29 cellular contexts compared by ENCODE assay signal in genomic region chr1:244660595-244660994, GRCh38.
"Had no signal": no experiment of that assay in that cellular context is flagged by ENCODE, and none has a peak within 500 bp of the region (broad histone marks: within the 10 kb centered on the region; RNA-seq: fewer than 3 reads in every experiment).

No MANE protein-coding gene starts in this region.

- H3K27ac ChIP-seq: ascending aorta, cardiac muscle cell, VCaP had no signal

- H3K36me3 ChIP-seq: cardiac muscle cell had no signal

- H3K9me3 ChIP-seq: ascending aorta had no signal

- FAIRE-seq: bronchial epithelial cell had no signal

- DNase-seq: activated B cell treated with CpG ODN at 0.5 μM for 24 hours; activated CD4-positive, alpha-beta memory T cell treated with anti-CD3 and anti-CD28 coated beads, Interleukin-2, amount 10 ng/mL, durations not matched to agents 7 days and 5 days; activated CD4-positive, alpha-beta T cell treated with anti-CD3 and anti-CD28 coated beads for 4 hours; activated CD4-positive, alpha-beta T cell treated with anti-CD3 and anti-CD28 coated beads, Interleukin-2, amount 10 ng/mL, durations not matched to agents 7 days and 5 days; activated CD4-positive, alpha-beta T cell treated with anti-CD3 and anti-CD28 coated beads, Interleukin-2, amount 50 U/mL, for 48 hours; activated CD4-positive, CD25-positive, alpha-beta regulatory T cell treated with anti-CD3 and anti-CD28 coated beads, Interleukin-2, amount 50 U/mL, for 72 hours; activated CD8-positive, alpha-beta memory T cell treated with anti-CD3 and anti-CD28 coated beads for 24 hours; activated CD8-positive, alpha-beta memory T cell treated with anti-CD3 and anti-CD28 coated beads, Interleukin-2, amount 10 ng/mL, durations not matched to agents 7 days and 5 days; activated CD8-positive, alpha-beta memory T cell treated with anti-CD3 and anti-CD28 coated beads, Interleukin-2, amount 50 U/mL, for 48 hours; activated CD8-positive, alpha-beta T cell treated with anti-CD3 and anti-CD28 coated beads, Interleukin-2, amount 10 ng/mL, durations not matched to agents 7 days and 5 days; activated effector memory CD4-positive, alpha-beta T cell treated with Interleukin-2 at 50 U/mL for 16 hours; activated gamma-delta T cell; activated naive CD4-positive, alpha-beta T cell treated with anti-CD3 and anti-CD28 coated beads, Interleukin-2, amount 10 ng/mL, durations not matched to agents 7 days and 5 days; activated naive CD4-positive, alpha-beta T cell treated with Interleukin-2 at 50 U/mL for 16 hours; activated naive CD8-positive, alpha-beta T cell treated with anti-CD3 and anti-CD28 coated beads, Interleukin-2, amount 10 ng/mL, durations not matched to agents 7 days and 5 days; activated naive CD8-positive, alpha-beta T cell treated with anti-CD3 and anti-CD28 coated beads, Interleukin-2, amount 50 U/mL, for 24 hours; activated T-cell treated with anti-CD3 and anti-CD28 coated beads, Interleukin-2, amount 50 U/mL, for 24 hours; activated T-cell treated with anti-CD3 and anti-CD28 coated beads, Interleukin-2, amount 50 U/mL, for 48 hours; amygdala; anterior cingulate cortex; caudate nucleus; cerebellar nuclear complex; T-helper 1 cell; T-helper 2 cell; T-helper 9 cell had no signal

- H3K4me3 ChIP-seq: ascending aorta, cardiac muscle cell had no signal

- ATAC-seq: activated CD8-positive, alpha-beta memory T cell treated with anti-CD3 and anti-CD28 coated beads, Interleukin-2, amount 10 ng/mL, durations not matched to agents 7 days and 5 days; activated CD8-positive, alpha-beta T cell treated with anti-CD3 and anti-CD28 coated beads, Interleukin-2, amount 10 ng/mL, durations not matched to agents 7 days and 5 days; activated naive CD8-positive, alpha-beta T cell treated with anti-CD3 and anti-CD28 coated beads, Interleukin-2, amount 50 U/mL, for 24 hours had no signal

- H3K27me3 ChIP-seq: ascending aorta, cardiac muscle cell had no signal
